In genomic region chr12:75798527-75798926, GRCh38 we compare ENCODE assay signal across 20 cellular contexts.
DNase-seq lines count a peak whose midpoint lies in the region; ATAC-seq, FAIRE-seq and TF ChIP-seq lines count a peak whose summit lies in the region.
"Had no signal": no experiment of that assay in that cellular context is flagged by ENCODE, and none has a peak within 500 bp of the region (broad histone marks: within the 10 kb centered on the region; RNA-seq: fewer than 3 reads in every experiment).

No MANE protein-coding gene starts in this region.

- no peak overlapping the region for H3K9ac ChIP-seq in HepG2 (ENCODE audit: insufficient read depth, low read depth, low read length)
- no peak overlapping the region for H3K9ac ChIP-seq in GM12878 (ENCODE audit: control insufficient read depth, insufficient read depth, low read length)
- no peak overlapping the region for H3K9ac ChIP-seq in smooth muscle cell (ENCODE audit: low read depth)

- no peaks in the 10 kb centered on the region for H4K20me1 ChIP-seq in HepG2 (ENCODE audit: insufficient read depth, low read length)
- H4K20me1 ChIP-seq in GM12878 (ENCODE audit: control insufficient read depth, insufficient read depth), result no peaks in the 10 kb centered on the region
- no peaks in the 10 kb centered on the region for H4K20me1 ChIP-seq in smooth muscle cell (ENCODE audit: low read depth)

- H3K4me1 ChIP-seq in HepG2 (ENCODE audit: insufficient read depth, low read length) (peaks cover 20% of the 10 kb centered on the region), right lobe of liver (no peaks in the 10 kb centered on the region), GM12878 (ENCODE audit: control insufficient read depth, insufficient read depth, low read length) (no peaks in the 10 kb centered on the region), smooth muscle cell (ENCODE audit: low read depth) (no peaks in the 10 kb centered on the region), esophagus muscularis mucosa (no peaks in the 10 kb centered on the region)

- CTCF ChIA-PET in HepG2 (lab: Yijun Ruan, JAX; ENCODE audit: low intra/inter-chr PET ratio, low total read pairs) (no interaction called here), GM12878 (lab: Yijun Ruan, JAX) (interaction anchor here (1.1 kb wide), 1 partner anchor 21 kb away, joined by 3 read pairs; no protein-coding TSS in a partner anchor)

- intact Hi-C loops in HepG2 (cut with micrococcal nuclease; ENCODE audit: unreplicated experiment), result no loop called here
- intact Hi-C loops in right lobe of liver (cut with DNase I), result no loop called here
- intact Hi-C loops in GM12878 (cut with micrococcal nuclease; ENCODE audit: unreplicated experiment), result no loop called here
- intact Hi-C loops in esophagus muscularis mucosa (cut with DNase I), result no loop called here

- H2AFZ ChIP-seq in HepG2 (ENCODE audit: low read length), result no peak overlapping the region
- H2AFZ ChIP-seq in GM12878 (ENCODE audit: control insufficient read depth, low read depth, low read length), result no peak overlapping the region
- peak overlapping the region; percentile 62 for H2AFZ ChIP-seq in smooth muscle cell (ENCODE audit: low read depth)

- no peak overlapping the region for H3K4me2 ChIP-seq in HepG2 (ENCODE audit: low read depth, low read length)
- H3K4me2 ChIP-seq in GM12878 (ENCODE audit: control insufficient read depth, insufficient read depth), result no peak overlapping the region
- H3K4me2 ChIP-seq in smooth muscle cell, result no peak overlapping the region

- H3K9me3 ChIP-seq in HepG2 (ENCODE audit: low read length) (no peaks in the 10 kb centered on the region), right lobe of liver (no peaks in the 10 kb centered on the region), GM12878 (replicated peaks; ENCODE audit: control insufficient read depth, insufficient read depth, low read length) (no peaks in the 10 kb centered on the region), smooth muscle cell (replicated peaks; ENCODE audit: low read depth) (no peaks in the 10 kb centered on the region), esophagus muscularis mucosa (no peaks in the 10 kb centered on the region)
- H3K9me3 ChIP-seq: HAP-1 had no signal

- H3K79me2 ChIP-seq in HepG2 (ENCODE audit: insufficient read depth, low read length) (no peaks in the 10 kb centered on the region), GM12878 (ENCODE audit: control insufficient read depth, insufficient read depth, low read length) (no peaks in the 10 kb centered on the region), smooth muscle cell (ENCODE audit: low read depth) (no peaks in the 10 kb centered on the region)

- TF ChIP-seq POLR2A in HepG2 (IDR thresholded peaks at IDR 0.05; ENCODE audit: insufficient read depth in 1 of 2, low read depth in 2 of 2, low read length in 2 of 2) (no peak), right lobe of liver (IDR thresholded peaks at IDR 0.05) (no peak), GM12878 (IDR thresholded peaks at IDR 0.05; ENCODE audit: low read depth, low read length) (no peak), esophagus muscularis mucosa (IDR thresholded peaks at IDR 0.05; ENCODE audit: low read depth) (no peak)

- TF ChIP-seq EP300 in HepG2 (IDR thresholded peaks at IDR 0.05; ENCODE audit: low read depth in 2 of 2, low read length in 2 of 2) (peak in 1 of 2 experiments; percentile 68; a peak in 2 of 4 replicates), HepG2 (CRISPR knock-in tag; IDR thresholded peaks at IDR 0.05; ENCODE audit: borderline replicate concordance) (no peak), GM12878 (IDR thresholded peaks at IDR 0.05; ENCODE audit: borderline replicate concordance in 1 of 2, control insufficient read depth in 1 of 2, low read depth in 2 of 2, low read length in 2 of 2) (no peak), esophagus muscularis mucosa (IDR thresholded peaks at IDR 0.05) (no peak)

- no peak overlapping the region for H3K4me3 ChIP-seq in HepG2 (replicated peaks in 1 of 3; ENCODE audit: insufficient read depth in 1 of 3, low read depth in 2 of 3, low read length in 3 of 3)
- no peak overlapping the region for H3K4me3 ChIP-seq in right lobe of liver
- no peak overlapping the region for H3K4me3 ChIP-seq in GM12878
- no peak overlapping the region for H3K4me3 ChIP-seq in smooth muscle cell
- H3K4me3 ChIP-seq in esophagus muscularis mucosa, result no peak overlapping the region
- H3K4me3 ChIP-seq: HAP-1 had no signal

- H3K27me3 ChIP-seq in HepG2 (ENCODE audit: control insufficient read depth in 1 of 2, insufficient read depth in 2 of 2, low read length in 2 of 2) (no peaks in the 10 kb centered on the region), right lobe of liver (no peaks in the 10 kb centered on the region), GM12878 (replicated peaks in 1 of 2; ENCODE audit: control insufficient read depth in 2 of 2, insufficient read depth in 2 of 2, low read length in 1 of 2) (no peaks in the 10 kb centered on the region), smooth muscle cell (ENCODE audit: low read depth) (no peaks in the 10 kb centered on the region), esophagus muscularis mucosa (no peaks in the 10 kb centered on the region)

- 35% methylated on average over 2 of the region's 2 CpGs for WGBS in HepG2 (ENCODE audit: low lambda C conversion rate)
- 71% methylated on average over 2 of the region's 2 CpGs for WGBS in right lobe of liver (ENCODE audit: insufficient coverage, low coverage, low lambda C conversion rate, missing lambda C conversion rate)
- WGBS in GM12878 (ENCODE audit: insufficient coverage, insufficient replicate concordance, low lambda C conversion rate, missing lambda C conversion rate), result 24% methylated on average over 2 of the region's 2 CpGs
- WGBS in smooth muscle cell (ENCODE audit: low lambda C conversion rate), result 87% methylated on average over 2 of the region's 2 CpGs
- 69% methylated on average over 2 of the region's 2 CpGs for WGBS in esophagus muscularis mucosa

- H3K27ac ChIP-seq in HepG2 (ENCODE audit: extremely low read length, insufficient read depth, low read length) (no peak overlapping the region), right lobe of liver (no peak overlapping the region), GM12878 (ENCODE audit: control insufficient read depth, insufficient read depth) (no peak overlapping the region), smooth muscle cell (ENCODE audit: low read depth) (no peak overlapping the region), esophagus muscularis mucosa (replicated peaks in 1 of 4) (no peak overlapping the region)

- no peaks in the 10 kb centered on the region for H3F3A ChIP-seq in smooth muscle cell (ENCODE audit: low read depth)

- peak; percentile 60 for DNase-seq in HepG2 (ENCODE audit: low spot score)
- no peak for DNase-seq in right lobe of liver
- DNase-seq in NCI-H146 treated with DMSO at 0.1 percent for 48 hours (lab: John Stamatoyannopoulos, UW; ENCODE audit: unreplicated experiment), result peak; percentile 19
- DNase-seq in GM12878 (ENCODE audit: low read depth, low spot score), result no peak
- DNase-seq in smooth muscle cell (lab: John Stamatoyannopoulos, UW; ENCODE audit: unreplicated experiment), result no peak
- no peak for DNase-seq in HTR-8/SVneo (ENCODE audit: insufficient read length, low spot score)
- no peak for DNase-seq in esophagus muscularis mucosa (ENCODE audit: extremely low spot score)
- DNase-seq: CD8-positive, alpha-beta T cell; COR-L47; DMS153; DMS79 treated with DMSO at 0.1 percent for 48 hours; EL; HFFc6 had no signal

- FAIRE-seq in HepG2 (lab: Jason Lieb, UNC), result peak; percentile 76
- no peak for FAIRE-seq in GM12878 (lab: Jason Lieb, UNC)
- FAIRE-seq in HTR-8/SVneo (lab: Jason Lieb, UNC), result no peak
- FAIRE-seq: D721Med, G401.6, GM12892, GM19239, H1 had no signal

- BruUV-seq in HepG2 (replicated peaks; lab: Mats Ljungman, UMichigan) (no TSS peak), GM12878 (replicated peaks; lab: Mats Ljungman, UMichigan) (no TSS peak)

- ATAC-seq in HepG2 (peak; percentile 71), right lobe of liver (no peak), GM12878 (peak; percentile 19; the same call in 1 of the 3 replicates), GM21723 (IDR thresholded peaks at IDR 0.05; ENCODE audit: unreplicated experiment) (no peak)
- ATAC-seq: CD8-positive, alpha-beta T cell had no signal

- TF ChIP-seq RAD21 in HepG2 (CRISPR knock-in tag; IDR thresholded peaks at IDR 0.05), result no peak
- no peak for TF ChIP-seq RAD21 in GM12878 (IDR thresholded peaks at IDR 0.05; ENCODE audit: insufficient read depth, low read depth, low read length)

- TF ChIP-seq CTCF in HepG2 (CRISPR knock-in tag; IDR thresholded peaks at IDR 0.05) (no peak), right lobe of liver (IDR thresholded peaks at IDR 0.05) (no peak), GM12878 (IDR thresholded peaks at IDR 0.05 in 2 of 3, conservative IDR thresholded peaks at IDR 0.05 in 1 of 3; ENCODE audit: control insufficient read depth in 2 of 3, extremely low read depth in 1 of 3, insufficient read depth in 1 of 3, low read depth in 3 of 3, low read length in 3 of 3) (no peak), smooth muscle cell (IDR thresholded peaks at IDR 0.05; ENCODE audit: borderline replicate concordance, insufficient read depth, poor library complexity, severe bottlenecking) (no peak), esophagus muscularis mucosa (IDR thresholded peaks at IDR 0.05) (no peak)

- POLR2A ChIA-PET in HepG2 (lab: Yijun Ruan, JAX) (interaction anchor here (0.6 to 1.0 kb wide), 3 partner anchors 32 to 234 kb away, joined by 3 to 4 read pairs (median 4); partner anchors contain the start of gene PHLDA1), GM12878 (lab: Charles Lee) (interaction anchor here (0.7 kb wide), 1 partner anchor 180 kb away, joined by 3 read pairs; no protein-coding TSS in a partner anchor)

- RAD21 ChIA-PET in GM12878 (lab: Charles Lee; ENCODE audit: unreplicated experiment), result no interaction called here

- H3K36me3 ChIP-seq in HepG2 (replicated peaks in 1 of 2; ENCODE audit: control insufficient read depth in 1 of 2, insufficient read depth in 2 of 2, low read length in 2 of 2), result no peaks in the 10 kb centered on the region
- no peaks in the 10 kb centered on the region for H3K36me3 ChIP-seq in right lobe of liver
- no peaks in the 10 kb centered on the region for H3K36me3 ChIP-seq in GM12878 (ENCODE audit: control insufficient read depth in 2 of 2, insufficient read depth in 2 of 2, low read length in 1 of 2)
- H3K36me3 ChIP-seq in smooth muscle cell (ENCODE audit: low read depth), result no peaks in the 10 kb centered on the region
- no peaks in the 10 kb centered on the region for H3K36me3 ChIP-seq in esophagus muscularis mucosa
- H3K36me3 ChIP-seq: HAP-1 had no signal

- SMC1A ChIA-PET in GM12878 (lab: Charles Lee; ENCODE audit: uncharacterized antibody, unreplicated experiment), result interaction anchor here (0.7 to 1.1 kb wide), 2 partner anchors 11 to 96 kb away, joined by 3 to 4 read pairs; no protein-coding TSS in a partner anchor

- in situ Hi-C loops in HepG2 (cut with HindIII; ENCODE audit: extremely low pct_ligation_motif_present, low pct_unique_long_range_greater_than_20kb) (no loop called here), GM12878 (cut with MboI) (no loop called here)

TF ChIP-seq in HepG2, 621 proteins besides CTCF, POLR2A, EP300 and RAD21 (continues in another document):
- no peak for TF ChIP-seq THAP11 (CRISPR knock-in tag; IDR thresholded peaks at IDR 0.05)

TF ChIP-seq in GM12878, 131 proteins besides CTCF, POLR2A, EP300 and RAD21 (continues in another document):
- TF ChIP-seq HDAC6 (IDR thresholded peaks at IDR 0.05; ENCODE audit: unreplicated experiment) (no peak), JUND (IDR thresholded peaks at IDR 0.05; ENCODE audit: low read depth, low read length) (no peak)

Comparison
In these comparisons a context has a peak if more than half of its experiments do, and no peak if none do; other contexts are left out.
1. ATAC-seq: peak in HepG2 (single experiment) and GM12878 (single experiment); none in right lobe of liver (0 of 4) and GM21723 (single experiment).
2. DNase-seq: peak in HepG2 (single experiment) and NCI-H146 treated with DMSO at 0.1 percent for 48 hours (single experiment); none in right lobe of liver (0 of 3), GM12878 (single experiment), smooth muscle cell (single experiment), HTR-8/SVneo (single experiment) and esophagus muscularis mucosa (single experiment).
3. Of the 75 proteins assayed by ChIP-seq in both HepG2 and GM12878: peak only in HepG2: CBFB, NFIC, SRF and TCF7; only in GM12878: none; in both: none; in neither: 68; mixed calls (peak in some experiments, not most) for 3.